9 cellular contexts compared by ENCODE assay signal in the genomic region with DNA sequence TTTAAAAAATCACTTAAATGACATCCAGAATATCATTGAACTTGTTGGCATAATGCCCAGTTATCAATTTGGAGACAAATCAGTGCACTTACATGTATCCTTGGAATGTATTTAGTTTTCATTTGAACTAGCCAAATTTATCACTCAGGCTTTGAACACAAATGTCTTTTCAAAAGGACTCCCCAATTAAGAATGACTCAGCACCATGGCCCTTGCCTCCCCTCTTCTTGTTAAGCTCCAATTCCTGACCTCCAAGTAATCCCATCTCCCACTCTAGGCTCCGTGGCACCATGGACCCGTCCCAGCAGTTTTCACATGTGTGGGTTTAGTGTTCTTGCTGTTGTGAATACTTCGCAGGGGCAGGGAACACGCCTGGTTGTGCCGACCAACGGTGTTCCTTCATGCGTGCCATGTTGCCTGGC. TPM values are rescaled to one million over a fixed set of nuclear protein-coding genes. Genes with fewer than 3 reads are reported as not detected.
A peak's percentile ranks its signal among the peaks of the same experiment; 100 is the strongest.
DNase-seq lines count a peak whose midpoint lies in the region; TF ChIP-seq lines count a peak whose summit lies in the region.
"Had no signal": no experiment of that assay in that cellular context is flagged by ENCODE, and none has a peak within 500 bp of the region (broad histone marks: within the 10 kb centered on the region; RNA-seq: fewer than 3 reads in every experiment).

No MANE protein-coding gene starts in this region.

- peak overlapping the region; percentile 79 for H3K4me3 ChIP-seq in fibroblast of pulmonary artery (replicated peaks; ENCODE audit: low read depth, low read length)

- DNase-seq in G401 (ENCODE audit: low spot score) (peak; percentile 74), RPMI7951 (ENCODE audit: low read depth) (peak; percentile 43), fibroblast of pulmonary artery (ENCODE audit: low read depth) (peak; percentile 30), retina (peak; percentile 29), pons (ENCODE audit: low spot score) (no peak), HUDEP-2 (lab: John Stamatoyannopoulos, UW; ENCODE audit: unreplicated experiment in 76 of 76) (no peak), mucosa of gallbladder (ENCODE audit: low spot score) (no peak)
- DNase-seq in stimulated activated naive CD4-positive, alpha-beta T cell (lab: John Stamatoyannopoulos, UW), result no peak
- DNase-seq: NCI-H748 treated with DMSO at 0.1 percent for 48 hours had no signal

- TF ChIP-seq CTCF in fibroblast of pulmonary artery (IDR thresholded peaks at IDR 0.05; ENCODE audit: low read length, missing control alignments), result no peak

- in situ Hi-C loops in G401 (cut with HindIII; ENCODE audit: low sequenced_read_pairs), result no loop called here

RNA-seq across cellular contexts. Expression of a gene that starts 2.7 kb away (rescaled TPM):
- total RNA-seq in G401 (2014; rRNA removed; shearing (Covaris generic)), result 13.0 and 15.4 TPM in 2 replicates
- 37.3 and 38.9 TPM in 2 replicates for total RNA-seq in RPMI7951 (2014; rRNA removed; shearing (Covaris generic))
- 81.0 TPM for total RNA-seq in mucosa of gallbladder

Comparison
In these comparisons a context has a peak if more than half of its experiments do, and no peak if none do; other contexts are left out.
1. DNase-seq: peak in G401 (single experiment), RPMI7951 (single experiment), fibroblast of pulmonary artery (single experiment) and retina (single experiment); none in pons (single experiment), HUDEP-2 (0 of 76), mucosa of gallbladder (single experiment) and stimulated activated naive CD4-positive, alpha-beta T cell (0 of 6).